In the genomic region with DNA sequence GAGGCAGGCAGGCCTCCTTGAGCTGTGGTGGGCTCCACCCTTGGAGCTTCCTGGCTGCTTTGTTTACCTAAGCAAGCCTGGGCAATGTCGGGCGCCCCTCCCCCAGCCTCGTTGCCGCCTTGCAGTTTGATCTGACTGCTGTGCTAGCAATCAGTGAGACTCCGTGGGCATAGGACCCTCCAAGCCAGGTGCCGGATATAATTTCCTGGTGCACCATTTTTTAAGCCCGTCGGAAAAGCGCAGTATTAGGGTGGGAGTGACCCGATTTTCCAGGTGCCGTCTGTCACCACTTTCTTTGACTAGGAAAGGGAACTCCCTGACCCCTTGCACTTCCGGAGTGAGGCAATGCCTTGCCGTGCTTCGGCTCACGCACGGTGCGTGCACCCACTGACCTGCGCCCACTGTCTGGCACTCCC, we compare ENCODE assay signal across 8 cellular contexts. TPM values are rescaled to one million over a fixed set of nuclear protein-coding genes. Genes with fewer than 3 reads are reported as not detected.
DNase-seq lines count a peak whose midpoint lies in the region; ATAC-seq and TF ChIP-seq lines count a peak whose summit lies in the region.
"Not testable (repeated sequence)": the region's sequence is repeated elsewhere in the genome, so short reads cannot be mapped to it uniquely, and the experiment has no call there.

No MANE protein-coding gene starts in this region.

- not testable (repeated sequence) for H2BK5ac ChIP-seq in mesendoderm (ENCODE audit: low read length)

- H3K4me1 Mint-ChIP-seq in activated CD4-positive, alpha-beta T cell treated with anti-CD3 and anti-CD28 coated beads, Interleukin-2, amount 10 ng/mL, durations not matched to agents 7 days and 5 days: peaks cover 19% of the 10 kb centered on the region

- not testable (repeated sequence) for H4K5ac ChIP-seq in mesendoderm (ENCODE audit: low read length)

- not testable (repeated sequence) for H3K27ac ChIP-seq in HUES64 (ENCODE audit: low read depth, low read length); mesendoderm (ENCODE audit: low read depth, low read length)

- not testable (repeated sequence) for H3K4me1 ChIP-seq in HUES64 (ENCODE audit: insufficient read depth, low read length); mesendoderm (ENCODE audit: control insufficient read depth, low read depth, low read length)

- not testable (repeated sequence) for H3K4ac ChIP-seq in mesendoderm (ENCODE audit: low read depth, low read length)

- H2BK120ac ChIP-seq in mesendoderm (ENCODE audit: low read depth, low read length): not testable (repeated sequence)

- H3K79me1 ChIP-seq in mesendoderm (ENCODE audit: low read length): not testable (repeated sequence)

- H3K79me2 ChIP-seq in mesendoderm (ENCODE audit: control insufficient read depth, insufficient read depth, low read length): not testable (repeated sequence)

- not testable (repeated sequence) for H2AK5ac ChIP-seq in mesendoderm (ENCODE audit: low read length)

- not testable (repeated sequence) for H3K18ac ChIP-seq in mesendoderm (ENCODE audit: low read length)

- not testable (repeated sequence) for H3K4me2 ChIP-seq in mesendoderm (ENCODE audit: low read length)

- H3K4me3 Mint-ChIP-seq in activated CD4-positive, alpha-beta T cell treated with anti-CD3 and anti-CD28 coated beads, Interleukin-2, amount 10 ng/mL, durations not matched to agents 7 days and 5 days: peak overlapping the region; percentile 55

- not testable (repeated sequence) for H3K27me3 ChIP-seq in HUES64 (ENCODE audit: insufficient read depth, low read length); mesendoderm (ENCODE audit: insufficient read depth, low read length, poor library complexity)

- peaks cover 32% of the 10 kb centered on the region for H3K27me3 Mint-ChIP-seq in activated CD4-positive, alpha-beta T cell treated with anti-CD3 and anti-CD28 coated beads, Interleukin-2, amount 10 ng/mL, durations not matched to agents 7 days and 5 days

- H3K9me3 Mint-ChIP-seq in activated CD4-positive, alpha-beta T cell treated with anti-CD3 and anti-CD28 coated beads, Interleukin-2, amount 10 ng/mL, durations not matched to agents 7 days and 5 days: not testable (repeated sequence)

- not testable (repeated sequence) for H4K8ac ChIP-seq in mesendoderm (ENCODE audit: low read depth, low read length)

- peak overlapping the region; percentile 56 for H3K56ac ChIP-seq in mesendoderm (ENCODE audit: low read length)

- POLR2A ChIA-PET in activated CD4-positive, alpha-beta T cell treated with anti-CD3 and anti-CD28 coated beads, Interleukin-2, amount 10 ng/mL, durations not matched to agents 7 days and 5 days (lab: Charles Lee): not testable (repeated sequence)

- H3K4me3 ChIP-seq in HUES64 (ENCODE audit: low read length): peak overlapping the region; percentile 52
- H3K4me3 ChIP-seq in epithelial cell of esophagus (ENCODE audit: low read length); mesendoderm (ENCODE audit: low read length): not testable (repeated sequence)

- H3K9ac ChIP-seq in HUES64 (ENCODE audit: low read depth, low read length): peak overlapping the region; percentile 27; the same call in 1 of the 2 replicates
- not testable (repeated sequence) for H3K9ac ChIP-seq in mesendoderm (ENCODE audit: low read length)

- ATAC-seq in stimulated activated naive CD8-positive, alpha-beta T cell treated with anti-CD3 and anti-CD28 coated beads, Interleukin-15, Interleukin-2, amounts not matched to agents 100 U/mL and 50 U/mL, for 24 hours: not testable (repeated sequence)

- H3K27ac Mint-ChIP-seq in activated CD4-positive, alpha-beta T cell treated with anti-CD3 and anti-CD28 coated beads, Interleukin-2, amount 10 ng/mL, durations not matched to agents 7 days and 5 days: peak overlapping the region; percentile 81

- H2BK15ac ChIP-seq in mesendoderm (replicated peaks; ENCODE audit: low read depth): not testable (repeated sequence)

- H3K23ac ChIP-seq in mesendoderm (ENCODE audit: low read length): not testable (repeated sequence)

- DNase-seq in COLO668 (lab: John Stamatoyannopoulos, UW; ENCODE audit: unreplicated experiment): peak; percentile 1
- peak; percentile 90 for DNase-seq in NCI-H748 (lab: John Stamatoyannopoulos, UW; ENCODE audit: unreplicated experiment)
- peak; percentile 55 for DNase-seq in activated CD4-positive, alpha-beta T cell treated with anti-CD3 and anti-CD28 coated beads, Interleukin-2, amount 10 ng/mL, durations not matched to agents 7 days and 5 days
- DNase-seq in activated gamma-delta T cell treated with Interleukin-2 at 50 U/mL for 16 hours: peak; percentile 42
- peak; percentile 17 for DNase-seq in epithelial cell of esophagus (ENCODE audit: low read depth)
- peak; percentile 75 for DNase-seq in mesendoderm
- peak; percentile 14 for DNase-seq in stimulated activated naive CD8-positive, alpha-beta T cell treated with anti-CD3 and anti-CD28 coated beads, Interleukin-15, Interleukin-2, amounts not matched to agents 100 U/mL and 50 U/mL, for 24 hours

- not testable (repeated sequence) for H3K9me3 ChIP-seq in HUES64 (ENCODE audit: insufficient read depth, low read depth, low read length)

- H3K36me3 ChIP-seq in HUES64 (ENCODE audit: insufficient read depth, low read length); mesendoderm (ENCODE audit: control insufficient read depth, insufficient read depth, low read length): not testable (repeated sequence)

- H3K36me3 Mint-ChIP-seq in activated CD4-positive, alpha-beta T cell treated with anti-CD3 and anti-CD28 coated beads, Interleukin-2, amount 10 ng/mL, durations not matched to agents 7 days and 5 days (ENCODE audit: low read depth): not testable (repeated sequence)

- CTCF ChIA-PET in activated CD4-positive, alpha-beta T cell treated with anti-CD3 and anti-CD28 coated beads, Interleukin-2, amount 10 ng/mL, durations not matched to agents 7 days and 5 days (lab: Charles Lee): not testable (repeated sequence)

- TF ChIP-seq CTCF in epithelial cell of esophagus (IDR thresholded peaks at IDR 0.05; ENCODE audit: insufficient read depth, low read depth, low read length, missing control alignments): not testable (repeated sequence)

- 10% methylated on average over 18 of the region's 18 CpGs for WGBS in HUES64
- no CpG with 5 or more reads among the region's 18 CpGs for WGBS in mesendoderm (ENCODE audit: extremely low coverage, insufficient coverage, low lambda C conversion rate)

RNA-seq across cellular contexts. Expression of a gene that starts 45.4 kb away (rescaled TPM):
- 0.15 TPM for polyA plus RNA-seq in HUES64 (2013, experiment 1 of 2)
- 0.06 TPM for polyA plus RNA-seq in HUES64 (2013, experiment 2 of 2)
- under 1 TPM; 0.07 to 0.10 TPM for total RNA-seq in activated CD4-positive, alpha-beta T cell treated with anti-CD3 and anti-CD28 coated beads, Interleukin-2, amount 10 ng/mL, durations not matched to agents 7 days and 5 days
- 0.03 TPM for polyA plus RNA-seq in mesendoderm (2013, experiment 1 of 2)
- 0.01 TPM for polyA plus RNA-seq in mesendoderm (2013, experiment 2 of 2)

Comparison
In these comparisons a context has a peak if more than half of its experiments do, and no peak if none do; other contexts are left out.
1. DNase-seq: peak in every context shown above with its lines; median percentile 90 in NCI-H748; 75 in mesendoderm; 55 in activated CD4-positive, alpha-beta T cell treated with anti-CD3 and anti-CD28 coated beads, Interleukin-2, amount 10 ng/mL, durations not matched to agents 7 days and 5 days; 42 in activated gamma-delta T cell treated with Interleukin-2 at 50 U/mL for 16 hours; 17 in epithelial cell of esophagus; 14 in stimulated activated naive CD8-positive, alpha-beta T cell treated with anti-CD3 and anti-CD28 coated beads, Interleukin-15, Interleukin-2, amounts not matched to agents 100 U/mL and 50 U/mL, for 24 hours; 1 in COLO668.